In genomic region chr9:84921175-84921574, GRCh38 we compare ENCODE assay signal across 25 cellular contexts.
"Had no signal": no experiment of that assay in that cellular context is flagged by ENCODE, and none has a peak within 500 bp of the region (broad histone marks: within the 10 kb centered on the region; RNA-seq: fewer than 3 reads in every experiment).

No MANE protein-coding gene starts in this region.

- ATAC-seq: naive thymus-derived CD8-positive, alpha-beta T cell; natural killer cell treated with Interleukin-12 subunit alpha and Interleukin-12 subunit beta and Interleukin-15 and Interleukin-18, amount 100 ng/mL, for 72 hours; psoas muscle; right lobe of liver; stimulated activated effector memory CD8-positive, alpha-beta T cell treated with anti-CD3 and anti-CD28 coated beads, Interleukin-12 subunit alpha, Interleukin-12 subunit beta, amount 100 ng/mL, for 72 hours; stimulated activated naive B cell treated with anti-CD40 and anti-IgM and Interleukin-4, amounts not matched to agents 10 μg/mL and 1 μg/mL and 100 μg/mL, for 72 hours; upper lobe of right lung had no signal

- H3K4me3 ChIP-seq: ovary, psoas muscle, right lobe of liver, sigmoid colon, stomach, tibial artery, transverse colon, upper lobe of right lung, uterus had no signal

- H3K9me3 ChIP-seq: neutrophil, ovary, psoas muscle, right lobe of liver, sigmoid colon, stomach, tibial artery, transverse colon, upper lobe of right lung, uterus had no signal

- DNase-seq: naive B cell; naive thymus-derived CD8-positive, alpha-beta T cell; nephron progenitor cell; nucleus accumbens; ovary; posterior cingulate gyrus; psoas muscle; right lobe of liver; sigmoid colon; small intestine; stimulated activated CD4-positive, alpha-beta T cell treated with anti-CD3 and anti-CD28 coated beads, Interleukin-15, amount 100 ng/mL, for 24 hours; stimulated activated CD4-positive, alpha-beta T cell treated with anti-CD3 and anti-CD28 coated beads, Interleukin-2, amount 100 ng/mL, for 24 hours; stimulated activated CD4-positive, alpha-beta T cell treated with anti-CD3 and anti-CD28 coated beads, Interleukin-2, amount 100 ng/mL, for 48 hours; stimulated activated CD4-positive, alpha-beta T cell treated with anti-CD3 and anti-CD28 coated beads, Interleukin-4, amount 100 ng/mL, for 24 hours; stimulated activated naive B cell treated with anti-CD40 and anti-IgM and Interleukin-4, amounts not matched to agents 10 μg/mL and 1 μg/mL and 100 μg/mL, for 72 hours; stimulated activated naive CD4-positive, alpha-beta T cell treated with Interleukin-2 at 50 U/mL for 16 hours; stomach; tibial artery; transverse colon; upper lobe of right lung; uterus had no signal

- H3K4me1 ChIP-seq: parathyroid adenoma, psoas muscle, right lobe of liver, sigmoid colon, stomach, uterus had no signal

- H3K36me3 ChIP-seq: neutrophil, ovary, right lobe of liver, sigmoid colon, stomach, tibial artery, transverse colon, upper lobe of right lung, uterus had no signal

- H3K27ac ChIP-seq: neutrophil, ovary, parathyroid adenoma, psoas muscle, right lobe of liver, sigmoid colon, stomach, tibial artery, upper lobe of right lung, uterus had no signal

- H3K27me3 ChIP-seq: neutrophil, ovary, right lobe of liver, sigmoid colon, stomach, tibial artery, transverse colon, upper lobe of right lung, uterus had no signal
